Comparison of ENCODE assay signal across 1 cellular context in genomic region chr10:121929936-121930728, GRCh38.
TF ChIP-seq lines count a peak whose summit lies in the region.
"Not testable (repeated sequence)": the region's sequence is repeated elsewhere in the genome, so short reads cannot be mapped to it uniquely, and the experiment has no call there.

No MANE protein-coding gene starts in this region.

TF ChIP-seq in HepG2, 621 proteins besides CTCF, POLR2A, EP300 and RAD21 (continued from another document):
- TF ChIP-seq TFDP2 (CRISPR knock-in tag; IDR thresholded peaks at IDR 0.05) (peak; percentile 26; the same call in 1 of the 2 replicates), IRF2 (CRISPR knock-in tag; IDR thresholded peaks at IDR 0.05) (0 out of 2 replicates have a peak, but pooled peaks have one; percentile 12), ZNF614 (CRISPR knock-in tag; IDR thresholded peaks at IDR 0.05; ENCODE audit: borderline replicate concordance) (peak; percentile 31; the same call in 1 of the 2 replicates), ARID5B (CRISPR knock-in tag; IDR thresholded peaks at IDR 0.05) (peak; percentile 81), HNF1A (IDR thresholded peaks at IDR 0.05; ENCODE audit: low read depth) (peak; percentile 64; the same call in 1 of the 2 replicates), HNF1A (CRISPR knock-in tag; IDR thresholded peaks at IDR 0.05; ENCODE audit: borderline replicate concordance) (peak; percentile 81; the same call in 1 of the 2 replicates), TBX2 (CRISPR knock-in tag; IDR thresholded peaks at IDR 0.05; ENCODE audit: borderline replicate concordance) (peak; percentile 73), POLR2AphosphoS5 (IDR thresholded peaks at IDR 0.05; ENCODE audit: low read depth, low read length) (peak; percentile 43), TARDBP (CRISPR knock-in tag; IDR thresholded peaks at IDR 0.05) (peak; percentile 48; the same call in 1 of the 2 replicates), HMGXB4 (CRISPR knock-in tag; IDR thresholded peaks at IDR 0.05; ENCODE audit: borderline replicate concordance in 1 of 2, low read depth in 1 of 2) (0 out of 4 replicates have a peak, but pooled peaks of 1 of the 2 experiments have one; percentile 18), UBTF (CRISPR knock-in tag; IDR thresholded peaks at IDR 0.05) (peak; percentile 63), HDAC1 (CRISPR knock-in tag; IDR thresholded peaks at IDR 0.05) (peak; percentile 4; the same call in 1 of the 2 replicates), PAXIP1 (CRISPR knock-in tag; conservative IDR thresholded peaks at IDR 0.05) (peak; percentile 76), BCL6 (CRISPR knock-in tag; IDR thresholded peaks at IDR 0.05) (peak; percentile 65; the same call in 1 of the 2 replicates), ARNT2 (CRISPR knock-in tag; IDR thresholded peaks at IDR 0.05; ENCODE audit: low read depth) (peak; percentile 67; the same call in 1 of the 2 replicates), DMAP1 (CRISPR knock-in tag; IDR thresholded peaks at IDR 0.05) (0 out of 2 replicates have a peak, but pooled peaks have one; percentile 8), SOX6 (CRISPR knock-in tag; IDR thresholded peaks at IDR 0.05) (peak; percentile 95), ZNF710 (CRISPR knock-in tag; IDR thresholded peaks at IDR 0.05; ENCODE audit: borderline replicate concordance) (peak; percentile 42; the same call in 1 of the 2 replicates), GATAD2A (CRISPR knock-in tag; IDR thresholded peaks at IDR 0.05) (peak; percentile 64; the same call in 1 of the 2 replicates), PHF5A (CRISPR knock-in tag; IDR thresholded peaks at IDR 0.05; ENCODE audit: low read depth, unreplicated experiment) (peak; percentile 10), ZC3H13 (CRISPR knock-in tag; IDR thresholded peaks at IDR 0.05) (peak; percentile 83), RARA (CRISPR knock-in tag; IDR thresholded peaks at IDR 0.05) (0 out of 2 replicates have a peak, but pooled peaks have one; percentile 37), CREM (IDR thresholded peaks at IDR 0.05) (peak; percentile 23; the same call in 1 of the 2 replicates), ATF4 (CRISPR knock-in tag; IDR thresholded peaks at IDR 0.05) (0 out of 4 replicates have a peak, but pooled peaks have one; percentile 20 to 26), POLR2G (IDR thresholded peaks at IDR 0.05; ENCODE audit: low read depth, low read length) (peak; percentile 75), MED8 (CRISPR knock-in tag; IDR thresholded peaks at IDR 0.05; ENCODE audit: insufficient replicate concordance) (peak; percentile 24)
- TF ChIP-seq SOX6 (IDR thresholded peaks at IDR 0.05); CREM (CRISPR knock-in tag; IDR thresholded peaks at IDR 0.05): not testable (repeated sequence)
